9 cellular contexts compared by ENCODE assay signal in the genomic region with DNA sequence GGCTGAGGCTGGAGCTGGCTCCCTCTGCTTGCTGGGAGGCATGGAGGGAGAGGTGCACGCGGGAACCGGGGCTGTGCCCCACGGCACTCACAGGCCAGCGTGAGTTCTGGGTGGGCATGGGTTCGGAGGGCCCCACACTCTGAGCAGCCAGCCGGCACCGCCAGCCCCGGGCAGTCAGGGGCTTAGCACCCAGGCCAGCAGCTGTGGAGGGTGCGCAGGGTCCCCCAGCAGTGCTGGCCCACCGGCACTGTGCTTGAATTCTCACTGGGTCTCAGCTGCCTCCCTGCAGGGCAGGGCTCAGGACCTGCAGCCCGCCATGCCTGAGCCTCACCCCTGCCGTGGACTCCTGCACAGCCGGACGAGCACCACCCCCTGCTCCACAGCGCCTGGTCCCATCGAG.
"Had no signal": no experiment of that assay in that cellular context is flagged by ENCODE, and none has a peak within 500 bp of the region (broad histone marks: within the 10 kb centered on the region; RNA-seq: fewer than 3 reads in every experiment).

No MANE protein-coding gene starts in this region.

- ATAC-seq: GM23338, HCT116 had no signal

- H3K4me3 Mint-ChIP-seq: GM23338, H9, HFFc6 had no signal

- H3K27ac Mint-ChIP-seq: GM23338, H9, HFFc6 had no signal

- H3K36me3 ChIP-seq: HAP-1 had no signal

- DNase-seq: GM23248, GOT3, H7, H9, HCEC 1CT, HFFc6 had no signal

- H3K4me3 ChIP-seq: GM23248, GM23338, HAP-1 had no signal

- H3K9me3 ChIP-seq: HAP-1 had no signal

- H3K4me1 ChIP-seq: HAP-1 had no signal

- H3K27ac ChIP-seq: GM23248 had no signal
